Comparison of ENCODE assay signal across 26 cellular contexts in the genomic region with DNA sequence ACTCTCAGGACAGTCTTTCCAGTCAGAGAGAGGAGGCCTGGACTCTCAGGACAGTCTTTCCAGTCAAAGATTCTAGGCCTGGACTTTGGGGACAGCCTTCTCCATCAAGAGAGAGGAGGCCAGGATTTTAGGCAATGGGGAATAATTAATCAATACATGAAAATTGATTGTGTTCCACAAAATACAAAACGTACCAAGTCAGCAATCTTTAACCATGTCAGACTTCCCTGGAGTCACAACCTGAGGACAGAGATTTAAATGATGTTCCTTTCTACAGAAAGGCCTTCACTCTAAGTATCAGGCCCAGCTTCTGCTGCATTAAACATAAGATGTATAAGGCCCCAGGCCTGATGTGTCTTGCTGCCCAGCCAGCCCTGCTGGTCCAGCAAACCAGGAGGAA.
"Had no signal": no experiment of that assay in that cellular context is flagged by ENCODE, and none has a peak within 500 bp of the region (broad histone marks: within the 10 kb centered on the region; RNA-seq: fewer than 3 reads in every experiment).

No MANE protein-coding gene starts in this region.

- H3K27me3 ChIP-seq: colonic mucosa, esophagus muscularis mucosa, foreskin keratinocyte, gastroesophageal sphincter, heart left ventricle, hepatocyte, left lung had no signal

- H3K4me3 ChIP-seq: colonic mucosa, esophagus muscularis mucosa, gastroesophageal sphincter, heart left ventricle, hepatocyte, left lung, lower lobe of right lung, mucosa of descending colon had no signal

- H3K4me1 Mint-ChIP-seq: endodermal cell, immature natural killer cell, mesothelial cell of epicardium had no signal

- H3K9me3 ChIP-seq: colonic mucosa, esophagus muscularis mucosa, gastroesophageal sphincter, heart left ventricle, left lung, lower lobe of right lung, mucosa of descending colon had no signal

- ATAC-seq: effector memory CD8-positive, alpha-beta T cell; foreskin keratinocyte; gastroesophageal sphincter; heart left ventricle; left lung; left ventricle myocardium superior; lower lobe of right lung; mucosa of descending colon had no signal

- H3K4me3 Mint-ChIP-seq: dendritic cell treated with granulocyte-macrophage colony-stimulating factor and Interleukin-4, amounts not matched to agents 40 ng/mL and 50 ng/mL, for 4 days; effector memory CD8-positive, alpha-beta T cell; endodermal cell; immature natural killer cell; mesothelial cell of epicardium had no signal

- DNase-seq: colonic mucosa; cortex of kidney; effector CD8-positive, alpha-beta T cell; effector memory CD8-positive, alpha-beta T cell; endodermal cell; erythroblast; foreskin keratinocyte; hypothalamus; immature natural killer cell; islet precursor cell; kidney; kidney glomerular epithelial cell; left ventricle myocardium superior; lower lobe of right lung; mesenchymal stem cell; mucosa of descending colon had no signal

- H3K4me2 ChIP-seq: hepatocyte had no signal

- H3K36me3 Mint-ChIP-seq: immature natural killer cell had no signal

- H3K27ac ChIP-seq: colonic mucosa, epithelial cell of prostate, esophagus muscularis mucosa, foreskin keratinocyte, gastroesophageal sphincter, heart left ventricle, hepatocyte, left lung, lower lobe of right lung had no signal

- H3K36me3 ChIP-seq: colonic mucosa, gastroesophageal sphincter had no signal

- H3K27ac Mint-ChIP-seq: effector memory CD8-positive, alpha-beta T cell; endodermal cell; immature natural killer cell; mesothelial cell of epicardium had no signal

- H3K9me3 Mint-ChIP-seq: dendritic cell treated with granulocyte-macrophage colony-stimulating factor and Interleukin-4, amounts not matched to agents 40 ng/mL and 50 ng/mL, for 4 days; effector memory CD8-positive, alpha-beta T cell; endodermal cell; immature natural killer cell; mesothelial cell of epicardium had no signal

- H3K4me1 ChIP-seq: colonic mucosa, foreskin keratinocyte had no signal

- FAIRE-seq: endometrium, frontal cortex, kidney had no signal

- H2AFZ ChIP-seq: hepatocyte had no signal
